12 cellular contexts compared by ENCODE assay signal in the genomic region with DNA sequence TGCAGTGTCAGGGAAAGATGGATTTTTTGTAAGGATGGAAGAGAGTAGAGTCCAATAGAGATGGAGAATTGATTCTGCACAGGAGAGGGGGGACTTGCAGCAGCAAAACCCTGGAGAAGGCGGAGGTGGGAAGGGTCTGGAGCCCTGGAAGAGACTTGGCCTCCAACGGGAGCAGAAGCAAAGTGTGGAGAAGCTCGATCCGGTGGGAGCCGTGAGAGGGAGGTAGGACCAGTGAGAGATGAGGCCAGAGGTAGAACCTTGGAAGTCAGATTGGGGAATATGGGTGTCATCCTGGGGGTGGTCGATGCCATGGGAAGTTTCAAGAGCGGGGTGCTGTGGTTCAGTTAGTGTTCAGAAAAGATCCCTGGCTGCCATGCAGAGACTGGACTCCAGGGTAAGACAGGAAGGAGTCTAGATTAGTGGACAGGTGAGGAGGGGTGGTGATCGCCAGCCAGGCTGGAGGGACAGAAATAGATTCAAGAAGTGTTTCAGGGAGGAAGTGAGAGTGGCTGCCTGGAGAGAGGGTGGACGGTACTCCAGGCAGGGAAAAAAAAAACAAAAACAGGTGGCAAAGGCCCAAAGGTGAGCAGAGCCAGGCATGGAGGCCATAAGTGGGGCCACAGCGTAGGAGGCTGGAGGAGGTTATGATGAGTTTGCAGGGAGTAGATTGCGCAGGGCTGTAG. TPM values are rescaled to one million over a fixed set of nuclear protein-coding genes. Genes with fewer than 3 reads are reported as not detected.
A peak's percentile ranks its signal among the peaks of the same experiment; 100 is the strongest.
DNase-seq lines count a peak whose midpoint lies in the region; ATAC-seq, FAIRE-seq and TF ChIP-seq lines count a peak whose summit lies in the region.
"Had no signal": no experiment of that assay in that cellular context is flagged by ENCODE, and none has a peak within 500 bp of the region (broad histone marks: within the 10 kb centered on the region; RNA-seq: fewer than 3 reads in every experiment).

No MANE protein-coding gene starts in this region.

- H3K4me2 ChIP-seq in OCI-LY1 (ENCODE audit: low read length): peak overlapping the region; percentile 52

- H3K27me3 ChIP-seq in OCI-LY1 (ENCODE audit: insufficient read depth, low read length): no peaks in the 10 kb centered on the region

- peak overlapping the region; percentile 66; the same call in 1 of the 2 replicates for H3K9ac ChIP-seq in OCI-LY1 (ENCODE audit: low read length)

- no peaks in the 10 kb centered on the region for H3K9me3 ChIP-seq in OCI-LY1 (ENCODE audit: low read length)

- H3K79me2 ChIP-seq in OCI-LY1 (ENCODE audit: insufficient read depth, low read length): peaks cover 24% of the 10 kb centered on the region

- H3K27ac ChIP-seq in OCI-LY1 (ENCODE audit: low read depth, low read length, poor library complexity, severe bottlenecking): peak overlapping the region; percentile 93

- H3K9me2 ChIP-seq in OCI-LY1 (ENCODE audit: low read depth, low read length): no peaks in the 10 kb centered on the region

- peaks cover 50% of the 10 kb centered on the region for H3K4me1 Mint-ChIP-seq in T-helper 2 cell treated with Interferon-gamma antibody and Interleukin-4, amounts not matched to agents 5 μg/mL and 100 μg/mL, for 36 hours (ENCODE audit: low read depth)
- peaks cover 49% of the 10 kb centered on the region for H3K4me1 Mint-ChIP-seq in endothelial cell (ENCODE audit: unreplicated experiment)
- peaks cover 65% of the 10 kb centered on the region for H3K4me1 Mint-ChIP-seq in stimulated activated effector memory CD8-positive, alpha-beta T cell treated with anti-CD3 and anti-CD28 coated beads, Interleukin-12 subunit alpha, Interleukin-12 subunit beta, amount 100 ng/mL, for 72 hours

- H3K27me3 Mint-ChIP-seq in T-helper 2 cell treated with Interferon-gamma antibody and Interleukin-4, amounts not matched to agents 5 μg/mL and 100 μg/mL, for 36 hours (ENCODE audit: low read depth): no peaks in the 10 kb centered on the region
- H3K27me3 Mint-ChIP-seq in endothelial cell (ENCODE audit: unreplicated experiment): peaks cover 12% of the 10 kb centered on the region

- no peaks in the 10 kb centered on the region for H3F3A ChIP-seq in OCI-LY1 (ENCODE audit: insufficient read depth, low read length)

- TF ChIP-seq CTCF in OCI-LY1 (IDR thresholded peaks at IDR 0.05; ENCODE audit: low read length): no peak
- no peak for TF ChIP-seq CTCF in endothelial cell (IDR thresholded peaks at IDR 0.05; ENCODE audit: unreplicated experiment)

- DNase-seq in T-helper 2 cell treated with Interferon-gamma antibody and Interleukin-4, amounts not matched to agents 5 μg/mL and 100 μg/mL, for 36 hours (ENCODE audit: low spot score): no peak
- no peak for DNase-seq in T-helper 2 cell
- DNase-seq in endothelial cell (ENCODE audit: low spot score): no peak
- no peak for DNase-seq in stimulated activated effector memory CD8-positive, alpha-beta T cell treated with anti-CD3 and anti-CD28 coated beads, Interleukin-12 subunit alpha, Interleukin-12 subunit beta, amount 100 ng/mL, for 72 hours (ENCODE audit: low spot score in 2 of 2)
- no peak for DNase-seq in AG20443 (ENCODE audit: low spot score)
- DNase-seq in frontal cortex (ENCODE audit: low spot score in 2 of 2): no peak
- no peak for DNase-seq in amniotic stem cell (lab: John Stamatoyannopoulos, UW)
- DNase-seq: activated CD4-positive, alpha-beta T cell treated with anti-CD3 and anti-CD28 coated beads for 4 hours; mesendoderm; NCI-H2081 treated with DMSO at 0.1 percent for 48 hours had no signal

- FAIRE-seq in frontal cortex (lab: Jason Lieb, UNC): no peak
- FAIRE-seq: endometrium had no signal

- no peak overlapping the region for H2AFZ ChIP-seq in OCI-LY1 (ENCODE audit: low read length)

- H3K36me3 ChIP-seq in OCI-LY1 (ENCODE audit: insufficient read depth, low read length): peaks cover 22% of the 10 kb centered on the region

- no peaks in the 10 kb centered on the region for H4K20me1 ChIP-seq in OCI-LY1 (ENCODE audit: insufficient read depth, low read length)

- peaks cover 37% of the 10 kb centered on the region for H3K36me3 Mint-ChIP-seq in T-helper 2 cell treated with Interferon-gamma antibody and Interleukin-4, amounts not matched to agents 5 μg/mL and 100 μg/mL, for 36 hours (ENCODE audit: low read depth)
- H3K36me3 Mint-ChIP-seq in endothelial cell (ENCODE audit: low read depth, unreplicated experiment): peaks cover 14% of the 10 kb centered on the region
- H3K36me3 Mint-ChIP-seq in stimulated activated effector memory CD8-positive, alpha-beta T cell treated with anti-CD3 and anti-CD28 coated beads, Interleukin-12 subunit alpha, Interleukin-12 subunit beta, amount 100 ng/mL, for 72 hours: peaks cover 31% of the 10 kb centered on the region

- H3K4me1 ChIP-seq in OCI-LY1 (ENCODE audit: insufficient read depth, low read length, severe bottlenecking): peaks cover 56% of the 10 kb centered on the region

- H3K4me3 Mint-ChIP-seq in T-helper 2 cell treated with Interferon-gamma antibody and Interleukin-4, amounts not matched to agents 5 μg/mL and 100 μg/mL, for 36 hours: peak overlapping the region; percentile 83
- H3K4me3 Mint-ChIP-seq in endothelial cell (ENCODE audit: unreplicated experiment): peak overlapping the region; percentile 73
- peak overlapping the region; percentile 92 for H3K4me3 Mint-ChIP-seq in stimulated activated effector memory CD8-positive, alpha-beta T cell treated with anti-CD3 and anti-CD28 coated beads, Interleukin-12 subunit alpha, Interleukin-12 subunit beta, amount 100 ng/mL, for 72 hours

- H3K4me3 ChIP-seq in OCI-LY1 (ENCODE audit: low read depth, low read length, poor library complexity, severe bottlenecking): peak overlapping the region; percentile 53

- H3K9me3 Mint-ChIP-seq in T-helper 2 cell treated with Interferon-gamma antibody and Interleukin-4, amounts not matched to agents 5 μg/mL and 100 μg/mL, for 36 hours: no peaks in the 10 kb centered on the region
- no peaks in the 10 kb centered on the region for H3K9me3 Mint-ChIP-seq in endothelial cell (ENCODE audit: unreplicated experiment)
- H3K9me3 Mint-ChIP-seq in stimulated activated effector memory CD8-positive, alpha-beta T cell treated with anti-CD3 and anti-CD28 coated beads, Interleukin-12 subunit alpha, Interleukin-12 subunit beta, amount 100 ng/mL, for 72 hours: no peaks in the 10 kb centered on the region

- ATAC-seq in stimulated activated effector memory CD8-positive, alpha-beta T cell treated with anti-CD3 and anti-CD28 coated beads, Interleukin-12 subunit alpha, Interleukin-12 subunit beta, amount 100 ng/mL, for 72 hours: no peak

- peak overlapping the region; percentile 90 for H3K27ac Mint-ChIP-seq in T-helper 2 cell treated with Interferon-gamma antibody and Interleukin-4, amounts not matched to agents 5 μg/mL and 100 μg/mL, for 36 hours
- peak overlapping the region; percentile 88 for H3K27ac Mint-ChIP-seq in endothelial cell (ENCODE audit: unreplicated experiment)
- peak overlapping the region; percentile 93 for H3K27ac Mint-ChIP-seq in stimulated activated effector memory CD8-positive, alpha-beta T cell treated with anti-CD3 and anti-CD28 coated beads, Interleukin-12 subunit alpha, Interleukin-12 subunit beta, amount 100 ng/mL, for 72 hours

RNA-seq across cellular contexts. Expression of a gene that starts 2.6 kb away (rescaled TPM):
- total RNA-seq in endothelial cell (ENCODE audit: unreplicated experiment): 66.7 TPM
- 67.3 TPM for total RNA-seq in frontal cortex

RNA-seq across cellular contexts. Expression of a gene that starts 52.6 kb away (rescaled TPM):
- 54.2 TPM for total RNA-seq in endothelial cell (ENCODE audit: unreplicated experiment)
- 3.3 TPM for total RNA-seq in frontal cortex

Comparison
In these comparisons a context has a peak if more than half of its experiments do, and no peak if none do; other contexts are left out.
1. RNA of a gene that starts 52.6 kb away (total RNA-seq): 54.2 TPM in endothelial cell (single experiment); 3.3 TPM in frontal cortex (single experiment); every median in the first group is over 10 times any median in the second.
2. Peak in every context shown above with its lines, with median percentiles within 50 percentile points of each other: H3K27ac Mint-ChIP-seq and H3K4me3 Mint-ChIP-seq.